8 cellular contexts compared by ENCODE assay signal in genomic region chrX:120244395-120244734, GRCh38. TPM values are rescaled to one million over a fixed set of nuclear protein-coding genes. Genes with fewer than 3 reads are reported as not detected.
DNase-seq lines count a peak whose midpoint lies in the region; ATAC-seq and TF ChIP-seq lines count a peak whose summit lies in the region.

No MANE protein-coding gene starts in this region.

- WGBS in mammary epithelial cell (ENCODE audit: low coverage, missing lambda C conversion rate) = 38% methylated on average over 16 of the region's 16 CpGs

- H3K27ac ChIP-seq in mammary epithelial cell (ENCODE audit: insufficient read depth, low read depth, low read length) (peak overlapping the region; percentile 82), mucosa of rectum (ENCODE audit: low read depth in 2 of 2, low read length in 2 of 2) (peak overlapping the region; percentile 75 to 78)

- in situ Hi-C loops in mammary epithelial cell (cut with MboI; ENCODE audit: low sequenced_read_pairs in 2 of 2) = no loop called here

- ATAC-seq in GM18502 (IDR thresholded peaks at IDR 0.05; ENCODE audit: poor library complexity, unreplicated experiment) (peak; percentile 13), HG03342 (IDR thresholded peaks at IDR 0.05; ENCODE audit: unreplicated experiment) (peak; percentile 21), GM19463 (IDR thresholded peaks at IDR 0.05; ENCODE audit: unreplicated experiment) (no peak)

- no peak for DNase-seq in mammary epithelial cell
- DNase-seq in posterior cingulate gyrus = no peak
- no peak for DNase-seq in GM10248 (ENCODE audit: extremely low spot score)
- DNase-seq in NCI-H2107 (lab: John Stamatoyannopoulos, UW) = no peak

- H3K36me3 ChIP-seq in mammary epithelial cell (ENCODE audit: insufficient read depth, low read length) (no peaks in the 10 kb centered on the region), mucosa of rectum (ENCODE audit: control insufficient read depth in 2 of 2, insufficient read depth in 2 of 2, low read length in 2 of 2) (peaks cover 0 to 2% of the 10 kb centered on the region in 2 donors)

- H3K4me3 ChIP-seq in mammary epithelial cell (replicated peaks in 1 of 3; ENCODE audit: insufficient read depth in 1 of 3, low read depth in 2 of 3, low read length in 3 of 3) (peak overlapping the region; percentile 53 to 68 (median 57)), mucosa of rectum (ENCODE audit: low read length in 2 of 2) (peak overlapping the region; percentile 79 to 83)

- CTCF ChIA-PET in mammary epithelial cell (lab: Charles Lee; ENCODE audit: low non-redundant PET) = interaction anchor here (0.6 kb wide), 1 partner anchor 359 kb away, joined by 4 read pairs; the partner anchor contains the start of gene MCTS1
- CTCF ChIA-PET in GM10248 (lab: Yijun Ruan, JAX) = no interaction called here

- peak overlapping the region; percentile 74 for H2AFZ ChIP-seq in mammary epithelial cell (ENCODE audit: low read depth, low read length)

- intact Hi-C loops in mammary epithelial cell (cut with micrococcal nuclease) = loop anchor here (2.0 kb wide), 1 partner anchor 56 kb away; no protein-coding TSS in a partner anchor
- intact Hi-C loops in posterior cingulate gyrus (cut with DNase I) = loop anchor here (10.0 kb wide), 1 partner anchor 320 kb away; the partner anchor contains the start of gene CUL4B

- H3K27me3 ChIP-seq in mammary epithelial cell (ENCODE audit: insufficient read depth, low read length) (no peaks in the 10 kb centered on the region), mucosa of rectum (ENCODE audit: control insufficient read depth in 2 of 2, insufficient read depth in 2 of 2, low read length in 2 of 2) (peaks cover 0 to 9% of the 10 kb centered on the region in 2 donors)

- peaks cover 5% of the 10 kb centered on the region for H3K4me1 ChIP-seq in mammary epithelial cell (ENCODE audit: insufficient read depth, low read length)
- H3K4me1 ChIP-seq in mucosa of rectum (ENCODE audit: control insufficient read depth in 2 of 2, insufficient read depth in 2 of 2, low read length in 2 of 2) = peaks cover 0 to 3% of the 10 kb centered on the region in 2 donors

- peaks cover 16% of the 10 kb centered on the region for H3K79me2 ChIP-seq in mammary epithelial cell (ENCODE audit: insufficient read depth, low read length)

- H3K4me2 ChIP-seq in mammary epithelial cell (ENCODE audit: insufficient read depth, low read depth, low read length) = peak overlapping the region; percentile 73

- POLR2A ChIA-PET in GM10248 (lab: Yijun Ruan, JAX) = no interaction called here

- dilution Hi-C loops in mammary epithelial cell (cut with HindIII; ENCODE audit: low sequenced_read_pairs) = loop anchor here (5.0 kb wide), 1 partner anchor 68 kb away; the partner anchor contains the start of gene TMEM255A

- no TSS peak for BruUV-seq in mammary epithelial cell (replicated peaks; lab: Mats Ljungman, UMichigan)

- H3K9me3 ChIP-seq in mammary epithelial cell (replicated peaks; ENCODE audit: insufficient read depth, low read length) = no peaks in the 10 kb centered on the region
- no peaks in the 10 kb centered on the region for H3K9me3 ChIP-seq in mucosa of rectum (ENCODE audit: control insufficient read depth in 2 of 2, low read length in 2 of 2)

- H3K9ac ChIP-seq in mammary epithelial cell (ENCODE audit: insufficient read depth, low read length) (peak overlapping the region; percentile 80), mucosa of rectum (ENCODE audit: low read depth in 1 of 2, low read length in 2 of 2) (peak overlapping the region; percentile 65 to 66)

- H4K20me1 ChIP-seq in mammary epithelial cell (ENCODE audit: insufficient read depth, low read length) = no peaks in the 10 kb centered on the region

- no peak for TF ChIP-seq CTCF in mammary epithelial cell (conservative IDR thresholded peaks at IDR 0.05 in 1 of 2, IDR thresholded peaks at IDR 0.05 in 1 of 2; ENCODE audit: extremely low read depth in 1 of 2, insufficient read depth in 1 of 2, low read depth in 1 of 2, low read length in 2 of 2)
- TF ChIP-seq CTCF in GM10248 (IDR thresholded peaks at IDR 0.05; ENCODE audit: control extremely low read depth, extremely low read depth, low read depth, missing control alignments) = no peak

RNA-seq across cellular contexts. Expression of gene ZBTB33, which starts 6.2 kb away (rescaled TPM):
- 10 to 100 TPM; 12.0 to 19.7 TPM for total RNA-seq in mammary epithelial cell
- 4.9 TPM for polyA plus RNA-seq in mammary epithelial cell
- polyA minus RNA-seq in mammary epithelial cell = 7.8 TPM
